Comparison of ENCODE assay signal across 24 cellular contexts in genomic region chrX:30304866-30305265, GRCh38. TPM values are rescaled to one million over a fixed set of nuclear protein-coding genes. Genes with fewer than 3 reads are reported as not detected.
DNase-seq lines count a peak whose midpoint lies in the region; ATAC-seq and TF ChIP-seq lines count a peak whose summit lies in the region.
"Had no signal": no experiment of that assay in that cellular context is flagged by ENCODE, and none has a peak within 500 bp of the region (broad histone marks: within the 10 kb centered on the region; RNA-seq: fewer than 3 reads in every experiment).

No MANE protein-coding gene starts in this region.

- H3K4me3 ChIP-seq in endodermal cell (ENCODE audit: low read length): peak overlapping the region; percentile 87
- no peak overlapping the region for H3K4me3 ChIP-seq in gastrocnemius medialis
- no peak overlapping the region for H3K4me3 ChIP-seq in spleen
- H3K4me3 ChIP-seq: MG63, SJCRH30 had no signal

- TF ChIP-seq POLR2A in gastrocnemius medialis (IDR thresholded peaks at IDR 0.05): no peak
- no peak for TF ChIP-seq POLR2A in spleen (IDR thresholded peaks at IDR 0.05)

- no peak overlapping the region for H3K9ac ChIP-seq in endodermal cell (ENCODE audit: extremely low read depth, low read length, poor library complexity, severe bottlenecking)

- peaks cover 7% of the 10 kb centered on the region for H3K27me3 ChIP-seq in endodermal cell (ENCODE audit: control insufficient read depth, insufficient read depth, low read length, poor library complexity, severe bottlenecking)
- H3K27me3 ChIP-seq in gastrocnemius medialis: peaks cover 0 to 19% (median 16%) of the 10 kb centered on the region in 3 donors
- peaks cover 0 to 33% (median 19%) of the 10 kb centered on the region in 7 donors for H3K27me3 ChIP-seq in spleen (replicated peaks in 1 of 7)
- H3K27me3 ChIP-seq: MG63, SJCRH30 had no signal

- no peaks in the 10 kb centered on the region for H3K9me3 ChIP-seq in endodermal cell (ENCODE audit: control insufficient read depth, low read length)
- H3K9me3 ChIP-seq in gastrocnemius medialis: no peaks in the 10 kb centered on the region
- no peaks in the 10 kb centered on the region for H3K9me3 ChIP-seq in spleen
- H3K9me3 ChIP-seq: MG63, SJCRH30 had no signal

- H3K27me3 Mint-ChIP-seq in endodermal cell (ENCODE audit: insufficient read depth): peaks cover 34% of the 10 kb centered on the region

- no peak overlapping the region for H3K27ac Mint-ChIP-seq in endodermal cell
- H3K27ac Mint-ChIP-seq: CD8-positive, alpha-beta memory T cell had no signal

- in situ Hi-C loops in gastrocnemius medialis (cut with MboI; ENCODE audit: low sequenced_read_pairs in 4 of 4): no loop called here

- ATAC-seq in gastrocnemius medialis: no peak

- peaks cover 11% of the 10 kb centered on the region for H3K36me3 Mint-ChIP-seq in endodermal cell (ENCODE audit: low read depth)
- H3K36me3 Mint-ChIP-seq: CD8-positive, alpha-beta memory T cell had no signal

- H3K27ac ChIP-seq in endodermal cell (ENCODE audit: low read depth, low read length) (no peak overlapping the region), caudate nucleus (ENCODE audit: low read depth, low read length) (no peak overlapping the region), gastrocnemius medialis (no peak overlapping the region), spleen (no peak overlapping the region)
- H3K27ac ChIP-seq: 22Rv1, SJCRH30 had no signal

- no peaks in the 10 kb centered on the region for H3K9me3 Mint-ChIP-seq in endodermal cell

- H3K36me3 ChIP-seq in endodermal cell (ENCODE audit: control insufficient read depth, insufficient read depth, low read length): peaks cover 9% of the 10 kb centered on the region
- H3K36me3 ChIP-seq in gastrocnemius medialis: no peaks in the 10 kb centered on the region
- no peaks in the 10 kb centered on the region for H3K36me3 ChIP-seq in spleen
- H3K36me3 ChIP-seq: MG63, SJCRH30 had no signal

- WGBS in endodermal cell (ENCODE audit: insufficient coverage in 1 of 2, insufficient read length in 1 of 2), 2 experiments: 93% methylated on average over 6 of the region's 6 CpGs; no CpG with 5 or more reads in 1 of the 2 experiments
- 61 to 82% (median 80%) methylated on average over 6 of the region's 6 CpGs for WGBS in spleen, 5 donors

- peak; percentile 13 for DNase-seq in NCI-H2196 (lab: John Stamatoyannopoulos, UW; ENCODE audit: unreplicated experiment)
- DNase-seq in NCI-H2196 treated with DMSO at 0.1 percent for 48 hours (lab: John Stamatoyannopoulos, UW; ENCODE audit: unreplicated experiment): no peak
- peak; percentile 76 for DNase-seq in DMS53 (lab: John Stamatoyannopoulos, UW)
- DNase-seq in SHP77 treated with DMSO at 0.1 percent for 48 hours (lab: John Stamatoyannopoulos, UW): peak; percentile 19
- DNase-seq in endodermal cell: no peak
- no peak for DNase-seq in caudate nucleus (lab: John Stamatoyannopoulos, UW)
- DNase-seq in gastrocnemius medialis: no peak
- DNase-seq in spleen: no peak
- DNase-seq: AML-193; C1 segment of cervical spinal cord; CD8-positive, alpha-beta memory T cell; DMS79 treated with DMSO at 0.1 percent for 48 hours; H7; Kasumi-1; MG63; NCI-H1048; NCI-H1417 treated with DMSO at 0.1 percent for 48 hours; NCI-H187; NCI-H2227 treated with DMSO at 0.1 percent for 48 hours; NCI-H524 treated with DMSO at 0.1 percent for 48 hours; SJCRH30; T-helper 1 cell had no signal

- intact Hi-C loops in gastrocnemius medialis (cut with DNase I; ENCODE audit: low total_unique reads) (no loop called here), spleen (cut with DNase I; ENCODE audit: low total_unique reads) (no loop called here)

- no peak for TF ChIP-seq CTCF in endodermal cell (conservative IDR thresholded peaks at IDR 0.05)
- no peak for TF ChIP-seq CTCF in gastrocnemius medialis (IDR thresholded peaks at IDR 0.05 in 4 of 5, conservative IDR thresholded peaks at IDR 0.05 in 1 of 5)
- no peak for TF ChIP-seq CTCF in spleen (IDR thresholded peaks at IDR 0.05 in 8 of 11, conservative IDR thresholded peaks at IDR 0.05 in 3 of 11)

- peak overlapping the region; percentile 69 for H3K4me3 Mint-ChIP-seq in endodermal cell
- H3K4me3 Mint-ChIP-seq: CD8-positive, alpha-beta memory T cell had no signal

- H3K4me1 Mint-ChIP-seq in endodermal cell: peaks cover 34% of the 10 kb centered on the region
- H3K4me1 Mint-ChIP-seq: CD8-positive, alpha-beta memory T cell had no signal

- no peaks in the 10 kb centered on the region for H3K4me1 ChIP-seq in endodermal cell (ENCODE audit: control insufficient read depth, insufficient read depth, low read length)
- no peaks in the 10 kb centered on the region for H3K4me1 ChIP-seq in gastrocnemius medialis
- H3K4me1 ChIP-seq in spleen: peaks cover 0 to 14% (median 0%) of the 10 kb centered on the region in 6 donors
- H3K4me1 ChIP-seq: SJCRH30 had no signal

RNA-seq across cellular contexts. Expression of gene NR0B1, which starts 4.3 kb away (rescaled TPM):
- total RNA-seq in endodermal cell (10 to 100 TPM in 1 of 2 donors, 1 to 10 TPM in 1; 9.6 to 15.2 TPM), gastrocnemius medialis (not detected), spleen (not detected)
- polyA plus RNA-seq in endodermal cell (2013, experiment 1 of 2): 2.0 TPM
- 4.8 TPM for polyA plus RNA-seq in endodermal cell (2013, experiment 2 of 2)
- not detected for polyA plus RNA-seq in spleen
- total RNA-seq: CD8-positive, alpha-beta memory T cell; SJCRH30 had no signal
- polyA plus RNA-seq: CD8-positive, alpha-beta memory T cell had no signal

RNA-seq across cellular contexts. Expression of gene MAGEB1, which starts 57.9 kb away (rescaled TPM):
- total RNA-seq in endodermal cell: under 1 TPM; 0.18 to 0.33 TPM
- polyA plus RNA-seq in endodermal cell (2013, experiment 1 of 2): not detected
- not detected for polyA plus RNA-seq in endodermal cell (2013, experiment 2 of 2)
- total RNA-seq in gastrocnemius medialis: not detected
- not detected for total RNA-seq in spleen
- polyA plus RNA-seq in spleen: not detected
- total RNA-seq: CD8-positive, alpha-beta memory T cell had no signal
- polyA plus RNA-seq: AG04450; CD8-positive, alpha-beta memory T cell had no signal

Comparison
In these comparisons a context has a peak if more than half of its experiments do, and no peak if none do; other contexts are left out.
1. DNase-seq: peak in NCI-H2196 (single experiment), DMS53 (single experiment) and SHP77 treated with DMSO at 0.1 percent for 48 hours (single experiment); none in NCI-H2196 treated with DMSO at 0.1 percent for 48 hours (single experiment), endodermal cell (single experiment), caudate nucleus (0 of 61), gastrocnemius medialis (0 of 2) and spleen (single experiment).
2. RNA of gene NR0B1, which starts 4.3 kb away (total RNA-seq): 9.6 to 15.2 TPM in endodermal cell; not detected in gastrocnemius medialis and not detected in spleen; every median in the first group is over 4 times any median in the second.